In genomic region chr11:83528225-83528624, GRCh38 we compare ENCODE assay signal across 28 cellular contexts.
"Had no signal": no experiment of that assay in that cellular context is flagged by ENCODE, and none has a peak within 500 bp of the region (broad histone marks: within the 10 kb centered on the region; RNA-seq: fewer than 3 reads in every experiment).

No MANE protein-coding gene starts in this region.

- H3K27ac ChIP-seq: colonic mucosa, coronary artery, dorsolateral prefrontal cortex, epithelial cell of prostate, esophagus muscularis mucosa, esophagus squamous epithelium, foreskin keratinocyte, gastrocnemius medialis, gastroesophageal sphincter, heart left ventricle, heart right ventricle had no signal

- H3K4me3 ChIP-seq: colonic mucosa, coronary artery, dorsolateral prefrontal cortex, esophagus muscularis mucosa, esophagus squamous epithelium, gastrocnemius medialis, gastroesophageal sphincter, heart left ventricle, heart right ventricle had no signal

- ATAC-seq: effector memory CD8-positive, alpha-beta T cell; esophagus mucosa; foreskin keratinocyte; gastrocnemius medialis; gastroesophageal sphincter had no signal

- H3K36me3 ChIP-seq: colonic mucosa, esophagus muscularis mucosa, esophagus squamous epithelium, gastrocnemius medialis, gastroesophageal sphincter, heart left ventricle, heart right ventricle had no signal

- H3K27me3 ChIP-seq: colonic mucosa, dorsolateral prefrontal cortex, esophagus muscularis mucosa, esophagus squamous epithelium, foreskin keratinocyte, gastrocnemius medialis, gastroesophageal sphincter, heart left ventricle, heart right ventricle had no signal

- DNase-seq: colonic mucosa; cortex of kidney; dermis blood vessel endothelial cell; dorsolateral prefrontal cortex; effector CD4-positive, alpha-beta T cell; effector CD8-positive, alpha-beta T cell; effector memory CD4-positive, alpha-beta T cell; effector memory CD8-positive, alpha-beta T cell; endodermal cell; erythroblast; esophagus squamous epithelium; foreskin fibroblast; foreskin keratinocyte; foreskin melanocyte; gastrocnemius medialis; glutamatergic neuron; head of caudate nucleus; heart left ventricle; heart right ventricle had no signal

- FAIRE-seq: colon, endometrium, endothelial cell of umbilical vein, frontal cortex had no signal

- H3K4me1 ChIP-seq: colonic mucosa, esophagus muscularis mucosa, esophagus squamous epithelium, foreskin keratinocyte, gastrocnemius medialis, gastroesophageal sphincter, heart right ventricle had no signal

- H3K9me3 ChIP-seq: colonic mucosa, esophagus muscularis mucosa, esophagus squamous epithelium, gastrocnemius medialis, gastroesophageal sphincter, heart left ventricle, heart right ventricle had no signal
